23 cellular contexts compared by ENCODE assay signal in genomic region chr7:81300779-81301178, GRCh38.
"Had no signal": no experiment of that assay in that cellular context is flagged by ENCODE, and none has a peak within 500 bp of the region (broad histone marks: within the 10 kb centered on the region; RNA-seq: fewer than 3 reads in every experiment).

No MANE protein-coding gene starts in this region.

- H3K36me3 ChIP-seq: brain microvascular endothelial cell, cardiac muscle cell had no signal

- H3K4me3 ChIP-seq: cardiac muscle cell had no signal

- H3K4me3 Mint-ChIP-seq: activated B cell treated with CpG ODN at 0.5 μM for 24 hours; activated CD4-positive, alpha-beta memory T cell treated with anti-CD3 and anti-CD28 coated beads for 36 hours; activated CD4-positive, alpha-beta T cell treated with anti-CD3 and anti-CD28 coated beads, Interleukin-2, amount 10 ng/mL, durations not matched to agents 7 days and 5 days; activated naive CD8-positive, alpha-beta T cell treated with anti-CD3 and anti-CD28 coated beads, Interleukin-2, amount 50 U/mL, for 24 hours; activated T-cell treated with anti-CD3 and anti-CD28 coated beads, Interleukin-2, amount 50 U/mL, for 4 hours had no signal

- H3K27ac ChIP-seq: brain microvascular endothelial cell, cardiac muscle cell had no signal

- DNase-seq: activated B cell treated with CpG ODN at 0.5 μM for 24 hours; activated CD4-positive, alpha-beta memory T cell treated with anti-CD3 and anti-CD28 coated beads for 36 hours; activated CD4-positive, alpha-beta T cell treated with anti-CD3 and anti-CD28 coated beads, Interleukin-2, amount 10 ng/mL, durations not matched to agents 7 days and 5 days; activated CD8-positive, alpha-beta memory T cell treated with anti-CD3 and anti-CD28 coated beads for 24 hours; activated effector memory CD4-positive, alpha-beta T cell treated with anti-CD3 and anti-CD28 coated beads, Interleukin-2, amount 50 U/mL, for 16 hours; activated naive CD4-positive, alpha-beta T cell treated with Interleukin-2 at 50 U/mL for 16 hours; activated naive CD8-positive, alpha-beta T cell treated with anti-CD3 and anti-CD28 coated beads, Interleukin-2, amount 50 U/mL, for 24 hours; activated T-cell treated with anti-CD3 and anti-CD28 coated beads, Interleukin-2, amount 50 U/mL, for 4 hours; amygdala; brain microvascular endothelial cell; KG1; MM.1S; NCI-H1105; NCI-H1436 treated with DMSO at 0.1 percent for 48 hours; NCI-H187; NCI-H2081; NCI-H510A treated with DMSO at 0.1 percent for 48 hours; NCI-H69; NK-92 treated with Interleukin-12 subunit alpha and Interleukin-12 subunit beta, amount 100 ng/mL, for 24 hours; SHP77 treated with DMSO at 0.1 percent for 48 hours; T-helper 1 cell had no signal

- H3K27ac Mint-ChIP-seq: activated B cell treated with CpG ODN at 0.5 μM for 24 hours; activated CD4-positive, alpha-beta memory T cell treated with anti-CD3 and anti-CD28 coated beads for 36 hours; activated CD4-positive, alpha-beta T cell treated with anti-CD3 and anti-CD28 coated beads, Interleukin-2, amount 10 ng/mL, durations not matched to agents 7 days and 5 days; activated naive CD4-positive, alpha-beta T cell treated with anti-CD3 and anti-CD28 coated beads, Interleukin-2, amount 50 U/mL, for 72 hours; activated naive CD8-positive, alpha-beta T cell treated with anti-CD3 and anti-CD28 coated beads, Interleukin-2, amount 50 U/mL, for 24 hours had no signal

- H3K27me3 ChIP-seq: brain microvascular endothelial cell, cardiac muscle cell had no signal

- H3K4me1 Mint-ChIP-seq: activated B cell treated with CpG ODN at 0.5 μM for 24 hours; activated CD4-positive, alpha-beta T cell treated with anti-CD3 and anti-CD28 coated beads, Interleukin-2, amount 10 ng/mL, durations not matched to agents 7 days and 5 days; activated naive CD8-positive, alpha-beta T cell treated with anti-CD3 and anti-CD28 coated beads, Interleukin-2, amount 50 U/mL, for 24 hours had no signal

- H3K36me3 Mint-ChIP-seq: activated CD4-positive, alpha-beta memory T cell treated with anti-CD3 and anti-CD28 coated beads for 36 hours; activated naive CD4-positive, alpha-beta T cell treated with anti-CD3 and anti-CD28 coated beads, Interleukin-2, amount 50 U/mL, for 72 hours had no signal

- H3K27me3 Mint-ChIP-seq: activated B cell treated with CpG ODN at 0.5 μM for 24 hours; activated CD4-positive, alpha-beta memory T cell treated with anti-CD3 and anti-CD28 coated beads for 36 hours; activated CD4-positive, alpha-beta T cell treated with anti-CD3 and anti-CD28 coated beads, Interleukin-2, amount 10 ng/mL, durations not matched to agents 7 days and 5 days; activated naive CD8-positive, alpha-beta T cell treated with anti-CD3 and anti-CD28 coated beads, Interleukin-2, amount 50 U/mL, for 24 hours had no signal

- ATAC-seq: activated naive CD4-positive, alpha-beta T cell treated with anti-CD3 and anti-CD28 coated beads, Interleukin-2, amount 50 U/mL, for 72 hours; activated naive CD8-positive, alpha-beta T cell treated with anti-CD3 and anti-CD28 coated beads, Interleukin-2, amount 50 U/mL, for 24 hours; activated T-cell treated with anti-CD3 and anti-CD28 coated beads, Interleukin-2, amount 50 U/mL, for 4 hours had no signal

- H3K9me3 Mint-ChIP-seq: activated B cell treated with CpG ODN at 0.5 μM for 24 hours; activated CD4-positive, alpha-beta T cell treated with anti-CD3 and anti-CD28 coated beads, Interleukin-2, amount 10 ng/mL, durations not matched to agents 7 days and 5 days had no signal
